Comparison of ENCODE assay signal across 1 cellular context in the genomic region with DNA sequence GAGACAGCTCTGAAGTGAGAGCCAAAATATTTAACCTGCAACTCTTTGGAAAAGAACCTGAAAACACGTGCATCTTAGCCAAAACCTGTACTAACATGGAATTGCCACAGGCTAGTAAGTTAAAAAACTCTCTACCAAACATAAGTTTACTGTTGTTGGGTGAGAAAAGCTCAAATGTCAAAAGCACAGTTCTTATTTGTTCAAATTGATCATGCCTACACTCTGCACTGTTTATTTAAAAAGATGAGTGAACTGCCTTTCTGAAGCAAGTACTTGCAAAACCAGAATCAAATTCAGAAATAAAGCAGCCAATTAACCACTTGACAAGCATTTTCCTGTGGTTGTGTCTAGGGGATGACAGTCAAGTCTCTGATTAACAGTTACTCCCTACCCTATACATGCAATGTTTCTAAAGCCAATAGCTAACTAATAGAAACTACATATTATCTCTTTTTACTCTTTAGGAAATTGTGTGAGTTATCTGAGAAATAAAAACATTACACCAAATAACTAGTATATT.
TF ChIP-seq lines count a peak whose summit lies in the region.

No MANE protein-coding gene starts in this region.

TF ChIP-seq in GM12878, 131 proteins besides CTCF, POLR2A, EP300 and RAD21:
- TF ChIP-seq CHD1 (IDR thresholded peaks at IDR 0.05; ENCODE audit: low read depth, low read length) (no peak), ASH2L (IDR thresholded peaks at IDR 0.05; ENCODE audit: borderline replicate concordance, low read depth) (no peak), IRF5 (IDR thresholded peaks at IDR 0.05; ENCODE audit: borderline replicate concordance) (no peak), ZNF207 (IDR thresholded peaks at IDR 0.05; ENCODE audit: borderline replicate concordance) (no peak), MTA3 (IDR thresholded peaks at IDR 0.05; ENCODE audit: borderline replicate concordance, low read length) (no peak), MXI1 (IDR thresholded peaks at IDR 0.05; ENCODE audit: low read depth, low read length) (peak; percentile 25; the same call in 1 of the 2 replicates), MTA2 (IDR thresholded peaks at IDR 0.05; ENCODE audit: low read depth) (no peak), IKZF2 (IDR thresholded peaks at IDR 0.05) (no peak)
